Comparison of ENCODE assay signal across 28 cellular contexts in the genomic region with DNA sequence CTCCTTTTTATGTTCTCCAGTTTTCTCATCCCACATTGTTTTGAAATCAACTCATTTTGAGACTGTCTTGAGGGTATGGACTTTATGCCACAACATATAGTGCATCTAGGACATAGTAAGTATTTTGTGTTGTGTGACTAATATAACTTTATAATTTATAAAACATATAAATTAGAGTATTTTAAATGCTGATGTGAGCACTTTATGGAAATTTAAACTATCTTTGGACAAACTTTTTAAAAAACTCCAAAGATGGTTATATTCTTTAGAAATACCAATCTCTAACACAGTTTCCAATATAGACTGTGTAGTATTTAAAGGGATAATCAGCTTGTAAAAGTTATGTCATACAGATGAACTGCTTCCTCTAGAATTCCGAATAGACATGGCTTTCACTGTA.
"Had no signal": no experiment of that assay in that cellular context is flagged by ENCODE, and none has a peak within 500 bp of the region (broad histone marks: within the 10 kb centered on the region; RNA-seq: fewer than 3 reads in every experiment).

No MANE protein-coding gene starts in this region.

- H3K4me3 ChIP-seq: colonic mucosa, coronary artery, dorsolateral prefrontal cortex, esophagus muscularis mucosa, esophagus squamous epithelium, gastrocnemius medialis, gastroesophageal sphincter, heart left ventricle, heart right ventricle had no signal

- H3K4me1 ChIP-seq: colonic mucosa, esophagus muscularis mucosa, esophagus squamous epithelium, foreskin keratinocyte, gastrocnemius medialis, gastroesophageal sphincter, heart left ventricle, heart right ventricle had no signal

- H3K27ac ChIP-seq: colonic mucosa, coronary artery, dorsolateral prefrontal cortex, epithelial cell of prostate, esophagus muscularis mucosa, esophagus squamous epithelium, foreskin keratinocyte, gastrocnemius medialis, gastroesophageal sphincter, heart left ventricle, heart right ventricle had no signal

- H3K27me3 ChIP-seq: colonic mucosa, dorsolateral prefrontal cortex, esophagus muscularis mucosa, esophagus squamous epithelium, foreskin keratinocyte, gastrocnemius medialis, gastroesophageal sphincter, heart left ventricle, heart right ventricle had no signal

- H3K36me3 ChIP-seq: colonic mucosa, esophagus muscularis mucosa, esophagus squamous epithelium, gastrocnemius medialis, gastroesophageal sphincter, heart left ventricle, heart right ventricle had no signal

- H3K9me3 ChIP-seq: colonic mucosa, esophagus muscularis mucosa, gastrocnemius medialis had no signal

- ATAC-seq: effector memory CD8-positive, alpha-beta T cell; esophagus mucosa; foreskin keratinocyte; gastrocnemius medialis; gastroesophageal sphincter; heart left ventricle; heart right ventricle had no signal

- DNase-seq: colonic mucosa; cortex of kidney; dermis blood vessel endothelial cell; dorsolateral prefrontal cortex; effector CD4-positive, alpha-beta T cell; effector CD8-positive, alpha-beta T cell; effector memory CD4-positive, alpha-beta T cell; effector memory CD8-positive, alpha-beta T cell; endodermal cell; erythroblast; esophagus squamous epithelium; foreskin fibroblast; foreskin keratinocyte; foreskin melanocyte; gastrocnemius medialis; glutamatergic neuron; head of caudate nucleus; heart left ventricle; heart right ventricle had no signal

- FAIRE-seq: colon, endometrium, endothelial cell of umbilical vein, frontal cortex had no signal
